In the genomic region with DNA sequence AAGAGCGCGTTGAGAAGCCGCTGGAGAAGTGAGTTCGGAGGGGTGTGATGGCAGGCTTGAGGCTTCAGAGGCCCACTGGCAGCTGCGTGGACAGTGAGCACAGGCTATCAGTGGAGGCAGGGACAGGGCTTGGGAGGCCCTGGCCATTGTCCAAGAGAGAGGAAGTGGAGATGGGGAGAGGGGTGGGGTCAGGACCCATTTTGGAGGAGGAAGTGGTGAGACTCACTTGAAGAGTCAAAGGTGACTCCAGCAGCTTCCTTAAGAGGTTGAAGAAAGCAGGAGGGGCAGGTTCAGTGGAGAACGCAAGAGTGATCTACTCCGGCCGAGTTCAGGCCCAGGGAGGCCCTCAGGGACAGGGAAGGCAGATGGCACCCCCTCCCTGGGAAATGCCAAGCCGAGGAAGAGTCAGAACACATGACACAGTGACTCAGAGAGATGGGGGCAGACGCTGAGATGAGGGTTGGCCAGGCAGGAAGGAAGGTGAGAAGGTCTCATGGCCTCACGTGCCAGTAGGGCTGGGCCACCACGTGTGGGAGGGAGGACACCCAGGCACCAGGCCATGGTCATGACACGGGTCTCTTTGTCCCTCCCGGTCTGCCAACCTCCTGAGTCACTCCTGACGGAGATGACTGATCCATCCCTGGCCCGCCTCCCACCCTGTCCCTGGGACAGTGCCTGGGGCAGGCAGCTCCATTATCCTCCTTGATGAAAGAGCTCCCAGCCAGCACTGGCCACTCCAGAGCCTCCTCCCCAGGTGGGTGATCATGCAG, we compare ENCODE assay signal across 1 cellular context.
TF ChIP-seq lines count a peak whose summit lies in the region.

No MANE protein-coding gene starts in this region.

TF ChIP-seq in endothelial cell of umbilical vein, 7 proteins besides CTCF, POLR2A, EP300 and RAD21 (continued from another document):
- peak; percentile 17 for TF ChIP-seq JUN (IDR thresholded peaks at IDR 0.05; ENCODE audit: borderline replicate concordance, insufficient read depth, insufficient read length, low read depth)
- no peak for TF ChIP-seq GATA2 (IDR thresholded peaks at IDR 0.05; ENCODE audit: insufficient read depth, insufficient read length, low read depth, low read length)
- peak; percentile 71 for TF ChIP-seq FOS (IDR thresholded peaks at IDR 0.05; ENCODE audit: borderline replicate concordance, insufficient read depth, low read length)
- TF ChIP-seq, protein P1, sequence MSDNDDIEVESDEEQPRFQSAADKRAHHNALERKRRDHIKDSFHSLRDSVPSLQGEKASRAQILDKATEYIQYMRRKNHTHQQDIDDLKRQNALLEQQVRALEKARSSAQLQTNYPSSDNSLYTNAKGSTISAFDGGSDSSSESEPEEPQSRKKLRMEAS (IDR thresholded peaks at IDR 0.05; ENCODE audit: insufficient read depth, insufficient read length): peak; percentile 88
- TF ChIP-seq POLR2AphosphoS5 (IDR thresholded peaks at IDR 0.05; ENCODE audit: insufficient read depth, low read depth, low read length): peak; percentile 34
- TF ChIP-seq MYC (IDR thresholded peaks at IDR 0.05; ENCODE audit: low read depth, low read length): peak; percentile 69
